Comparison of ENCODE assay signal across 8 cellular contexts in the genomic region with DNA sequence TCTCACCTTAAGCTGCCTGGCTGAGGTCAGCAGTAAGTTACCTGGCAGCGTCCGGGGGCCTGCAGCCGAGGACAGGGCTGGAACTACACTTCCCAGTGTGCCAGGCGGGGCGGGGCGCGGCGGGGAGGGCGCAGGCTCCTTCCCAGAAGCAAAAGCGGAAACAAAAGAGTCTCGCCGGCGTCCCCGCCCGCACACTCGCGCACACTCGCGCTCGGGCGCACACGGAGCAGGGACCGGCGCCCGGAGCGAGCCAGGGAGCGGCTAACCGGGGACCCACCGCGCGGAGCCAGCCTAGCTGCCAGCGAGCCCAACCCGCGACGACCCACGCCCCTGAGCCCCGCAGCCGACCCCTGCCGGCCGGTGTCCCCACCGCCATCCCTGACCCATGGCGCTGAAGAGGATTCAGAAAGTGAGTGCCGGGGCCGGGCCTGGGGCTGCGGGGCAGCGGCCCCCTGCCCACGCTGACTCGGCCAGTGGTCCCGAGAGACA.
DNase-seq lines count a peak whose midpoint lies in the region; ATAC-seq and TF ChIP-seq lines count a peak whose summit lies in the region.

A gene (plus strand): TSS at position 190 of the 489 bp plus-strand sequence. CDS start 196 bp downstream, at position 386.

- peak; percentile 98 for ATAC-seq in HG02759 (IDR thresholded peaks at IDR 0.05; ENCODE audit: unreplicated experiment)

- peak within 1 kb of the TSS; percentile 84 for H3K4me3 ChIP-seq in retinal pigment epithelial cell (ENCODE audit: low read length)

- in situ Hi-C loops in GM13977 (cut with MboI; ENCODE audit: low pct_unique_long_range_greater_than_20kb, low sequenced_read_pairs, unreplicated experiment) = no loop called here

- TF ChIP-seq CTCF in GM13977 (IDR thresholded peaks at IDR 0.05; ENCODE audit: extremely low read depth, insufficient read depth, missing control alignments) (no peak), retinal pigment epithelial cell (conservative IDR thresholded peaks at IDR 0.05; ENCODE audit: low read depth, low read length) (peak; percentile 16)

- DNase-seq in GM13977 (ENCODE audit: low spot score) (peak; percentile 92), NCI-H1417 treated with DMSO at 0.1 percent for 48 hours (lab: John Stamatoyannopoulos, UW) (peak; percentile 44), T-helper 9 cell (peak; percentile 61), astrocyte of the hippocampus (ENCODE audit: low read depth, low spot score) (peak; percentile 91), hippocampal formation (lab: John Stamatoyannopoulos, UW) (peak; percentile 81), retinal pigment epithelial cell (ENCODE audit: low read depth) (no peak), NCI-H187 treated with DMSO at 0.1 percent for 48 hours (lab: John Stamatoyannopoulos, UW) (no peak)

Comparison
In these comparisons a context has a peak if more than half of its experiments do, and no peak if none do; other contexts are left out.
1. DNase-seq: peak in GM13977 (single experiment), NCI-H1417 treated with DMSO at 0.1 percent for 48 hours (single experiment), T-helper 9 cell (single experiment), astrocyte of the hippocampus (single experiment) and hippocampal formation (2 of 2); none in retinal pigment epithelial cell (single experiment) and NCI-H187 treated with DMSO at 0.1 percent for 48 hours (single experiment).